ENCODE assay signal across 19 cellular contexts in the genomic region with DNA sequence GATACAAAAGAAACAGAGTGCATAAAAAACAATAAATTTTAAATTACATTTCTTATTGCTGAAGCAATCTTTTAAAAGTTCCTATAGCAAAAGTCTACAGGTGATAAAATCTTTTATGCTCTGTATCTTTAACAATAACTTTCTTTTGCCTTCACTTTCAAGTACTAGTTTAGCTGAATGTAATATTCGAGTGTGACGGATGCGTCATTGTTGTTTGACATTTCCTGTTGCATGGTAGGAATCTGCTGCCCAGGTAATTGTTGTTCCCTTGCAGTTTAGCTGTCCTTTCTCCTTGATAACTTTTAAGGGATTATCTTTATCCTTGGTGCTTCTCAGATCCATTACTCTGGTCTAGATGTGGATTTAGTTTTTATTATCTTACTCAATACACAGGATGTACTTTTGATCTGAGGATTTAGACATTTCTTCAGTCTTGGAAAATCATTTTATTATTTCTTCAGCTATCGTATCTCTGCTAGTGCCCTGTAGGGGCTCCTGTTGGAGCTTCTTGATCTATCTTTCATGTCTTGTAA. TPM values are rescaled to one million over a fixed set of nuclear protein-coding genes. Genes with fewer than 3 reads are reported as not detected.
A peak's percentile ranks its signal among the peaks of the same experiment; 100 is the strongest.
DNase-seq lines count a peak whose midpoint lies in the region; ATAC-seq, FAIRE-seq and TF ChIP-seq lines count a peak whose summit lies in the region.
"Had no signal": no experiment of that assay in that cellular context is flagged by ENCODE, and none has a peak within 500 bp of the region (broad histone marks: within the 10 kb centered on the region; RNA-seq: fewer than 3 reads in every experiment).

No MANE protein-coding gene starts in this region.

- dilution Hi-C loops in endothelial cell of umbilical vein (cut with MboI; ENCODE audit: extremely low pct_ligation_motif_present, low sequenced_read_pairs) = no loop called here

- no peak for ATAC-seq in stimulated activated naive CD8-positive, alpha-beta T cell treated with anti-CD3 and anti-CD28 coated beads, Interleukin-15, amount 100 ng/mL, for 72 hours
- no peak for ATAC-seq in stimulated activated naive CD8-positive, alpha-beta T cell treated with anti-CD3 and anti-CD28 coated beads, Interleukin-15, Interleukin-2, amounts not matched to agents 100 U/mL and 50 U/mL, for 24 hours
- no peak for ATAC-seq in HG02759 (IDR thresholded peaks at IDR 0.05; ENCODE audit: unreplicated experiment)

- TF ChIP-seq CTCF in endothelial cell of umbilical vein (IDR thresholded peaks at IDR 0.05; ENCODE audit: extremely low read depth in 1 of 2, insufficient read depth in 1 of 2, low read depth in 1 of 2, low read length in 2 of 2) (no peak), SK-N-SH (IDR thresholded peaks at IDR 0.05) (no peak)

- intact Hi-C loops in endothelial cell of umbilical vein (cut with micrococcal nuclease) = no loop called here

- WGBS in SK-N-SH (ENCODE audit: low lambda C conversion rate) = 74% methylated on average over 4 of the region's 4 CpGs

- peaks cover 22% of the 10 kb centered on the region for H3K27me3 Mint-ChIP-seq in stimulated activated naive CD8-positive, alpha-beta T cell treated with anti-CD3 and anti-CD28 coated beads, Interleukin-15, amount 100 ng/mL, for 72 hours

- H3K4me2 ChIP-seq in endothelial cell of umbilical vein (ENCODE audit: insufficient read depth, low read length) (peak overlapping the region; percentile 57), SK-N-SH (no peak overlapping the region)
- H3K4me2 ChIP-seq: PC-9 had no signal

- H2AFZ ChIP-seq in endothelial cell of umbilical vein (ENCODE audit: low read depth, low read length) (no peak overlapping the region), SK-N-SH (ENCODE audit: low read depth) (no peak overlapping the region)
- H2AFZ ChIP-seq: PC-9 had no signal

- peak; percentile 72 for FAIRE-seq in endothelial cell of umbilical vein (lab: Jason Lieb, UNC)

- no peak for DNase-seq in stimulated activated naive CD8-positive, alpha-beta T cell treated with anti-CD3 and anti-CD28 coated beads, Interleukin-15, amount 100 ng/mL, for 72 hours
- DNase-seq in stimulated activated naive CD8-positive, alpha-beta T cell treated with anti-CD3 and anti-CD28 coated beads, Interleukin-15, Interleukin-2, amounts not matched to agents 100 U/mL and 50 U/mL, for 24 hours = no peak
- DNase-seq in NCI-H69 (lab: John Stamatoyannopoulos, UW) (peak; percentile 1), endothelial cell of umbilical vein (ENCODE audit: low read depth, low spot score) (peak; percentile 7), SK-N-SH (no peak), NCI-H2171 (lab: John Stamatoyannopoulos, UW) (no peak), COR-L47 (lab: John Stamatoyannopoulos, UW) (no peak)
- DNase-seq: activated gamma-delta T cell treated with Interleukin-2 at 50 U/mL for 16 hours; aorta; CD4-positive, alpha-beta memory T cell; cerebellar nuclear complex; DMS79 treated with DMSO at 0.1 percent for 48 hours; H7; NCI-H2029 treated with DMSO at 0.1 percent for 48 hours; NCI-H510A treated with DMSO at 0.1 percent for 48 hours; PC-9 had no signal

- H4K20me1 ChIP-seq in endothelial cell of umbilical vein (replicated peaks; ENCODE audit: control insufficient read depth, extremely low read depth, insufficient read depth, low read length) (no peaks in the 10 kb centered on the region), SK-N-SH (ENCODE audit: insufficient read depth) (no peaks in the 10 kb centered on the region)

- H3K79me2 ChIP-seq in endothelial cell of umbilical vein (ENCODE audit: control insufficient read depth, insufficient read depth, low read length) (no peaks in the 10 kb centered on the region), SK-N-SH (ENCODE audit: insufficient read depth) (no peaks in the 10 kb centered on the region)

- BruUV-seq in endothelial cell of umbilical vein (replicated peaks; lab: Mats Ljungman, UMichigan) = no TSS peak

- H3K36me3 ChIP-seq in endothelial cell of umbilical vein (ENCODE audit: control insufficient read depth in 2 of 2, extremely low read depth in 1 of 2, insufficient read depth in 2 of 2, low read length in 2 of 2) = no peaks in the 10 kb centered on the region
- no peaks in the 10 kb centered on the region for H3K36me3 ChIP-seq in SK-N-SH (replicated peaks in 1 of 2; ENCODE audit: control insufficient read depth in 1 of 2, insufficient read depth in 2 of 2, low read length in 1 of 2)

- no peak for TF ChIP-seq EP300 in SK-N-SH (IDR thresholded peaks at IDR 0.05; ENCODE audit: borderline replicate concordance in 1 of 2, low read depth in 1 of 2, low read length in 1 of 2)

- H3K9me3 ChIP-seq in endothelial cell of umbilical vein (replicated peaks; ENCODE audit: control insufficient read depth, insufficient read depth, low read length) (no peaks in the 10 kb centered on the region), SK-N-SH (no peaks in the 10 kb centered on the region)

- H3K9me3 Mint-ChIP-seq in stimulated activated naive CD8-positive, alpha-beta T cell treated with anti-CD3 and anti-CD28 coated beads, Interleukin-15, amount 100 ng/mL, for 72 hours = no peaks in the 10 kb centered on the region

- H3K9me1 ChIP-seq in endothelial cell of umbilical vein (replicated peaks; ENCODE audit: control insufficient read depth, extremely low read depth, insufficient read depth, low read length) = no peaks in the 10 kb centered on the region

- H3K9ac ChIP-seq in endothelial cell of umbilical vein (replicated peaks; ENCODE audit: extremely low read depth, insufficient read depth, low read length) (no peak overlapping the region), SK-N-SH (no peak overlapping the region)

- no peak for TF ChIP-seq RAD21 in SK-N-SH (IDR thresholded peaks at IDR 0.05; ENCODE audit: low read length)

- H3K4me1 ChIP-seq in endothelial cell of umbilical vein (ENCODE audit: control insufficient read depth, extremely low read depth, insufficient read depth, low read length) = peaks cover 6% of the 10 kb centered on the region
- H3K4me1 ChIP-seq in SK-N-SH (ENCODE audit: control insufficient read depth in 1 of 2, insufficient read depth in 2 of 2, low read depth in 1 of 2, low read length in 1 of 2) = peaks cover 0 to 4% of the 10 kb centered on the region in 2 experiments; a peak in 1 of 4 replicates

- no peaks in the 10 kb centered on the region for H3F3A ChIP-seq in SK-N-SH (replicated peaks; ENCODE audit: insufficient read depth)

- H3K9me2 ChIP-seq in SK-N-SH = no peaks in the 10 kb centered on the region

- H3K4me3 Mint-ChIP-seq in stimulated activated naive CD8-positive, alpha-beta T cell treated with anti-CD3 and anti-CD28 coated beads, Interleukin-15, amount 100 ng/mL, for 72 hours = peak overlapping the region; percentile 23 to 33

- peaks cover 11% of the 10 kb centered on the region for H3K4me1 Mint-ChIP-seq in stimulated activated naive CD8-positive, alpha-beta T cell treated with anti-CD3 and anti-CD28 coated beads, Interleukin-15, amount 100 ng/mL, for 72 hours

- H3K4me3 ChIP-seq in endothelial cell of umbilical vein (replicated peaks in 1 of 3; ENCODE audit: insufficient read depth in 1 of 3, low read depth in 1 of 3, low read length in 3 of 3) (no peak overlapping the region), SK-N-SH (ENCODE audit: low read depth in 2 of 2, low read length in 1 of 2) (no peak overlapping the region)
- H3K4me3 ChIP-seq: PC-9 had no signal

- CTCF ChIA-PET in endothelial cell of umbilical vein (lab: Charles Lee) = interaction anchor here (1.0 to 1.9 kb wide), 2 partner anchors 12 to 19 kb away, joined by 3 to 6 read pairs; no protein-coding TSS in a partner anchor
- CTCF ChIA-PET in SK-N-SH (lab: Yijun Ruan, JAX) = interaction anchor here (1.0 to 1.3 kb wide), 2 partner anchors 12 to 20 kb away, joined by 3 to 7 read pairs; no protein-coding TSS in a partner anchor

- peak overlapping the region in 1 of 2 donors; percentile 36 for H3K27ac Mint-ChIP-seq in stimulated activated naive CD8-positive, alpha-beta T cell treated with anti-CD3 and anti-CD28 coated beads, Interleukin-15, amount 100 ng/mL, for 72 hours

- peaks cover 5 to 14% of the 10 kb centered on the region in 2 experiments for H3K27me3 ChIP-seq in endothelial cell of umbilical vein (ENCODE audit: control insufficient read depth in 2 of 2, insufficient read depth in 2 of 2, low read length in 2 of 2)
- no peaks in the 10 kb centered on the region; the same call in 1 of the 2 replicates for H3K27me3 ChIP-seq in SK-N-SH (ENCODE audit: insufficient read depth)

- H3K27ac ChIP-seq in endothelial cell of umbilical vein (ENCODE audit: insufficient read depth, low read depth, low read length) (no peak overlapping the region), SK-N-SH (ENCODE audit: low read depth in 2 of 2, low read length in 1 of 2) (no peak overlapping the region)
- H3K27ac ChIP-seq: HL-60, PC-9 had no signal

- POLR2A ChIA-PET in endothelial cell of umbilical vein (lab: Charles Lee) = no interaction called here
- POLR2A ChIA-PET in SK-N-SH (lab: Yijun Ruan, JAX) = no interaction called here

- no peak for TF ChIP-seq POLR2A in endothelial cell of umbilical vein (IDR thresholded peaks at IDR 0.05; ENCODE audit: low read depth, low read length)

TF ChIP-seq in SK-N-SH, 30 proteins besides CTCF, POLR2A, EP300 and RAD21 (continues in another document):
- no peak for TF ChIP-seq GABPA (IDR thresholded peaks at IDR 0.05; ENCODE audit: low read depth)

RNA-seq across cellular contexts. Expression of a gene that starts 2.1 kb away (rescaled TPM):
- not detected in 2 replicates for total RNA-seq in endothelial cell of umbilical vein
- polyA plus RNA-seq in endothelial cell of umbilical vein (not detected in 2 replicates), SK-N-SH (2012; rRNA removed) (not detected in 2 replicates)
- not detected in 2 replicates for polyA plus RNA-seq in endothelial cell of umbilical vein (2011; cell fraction: cytosol; rRNA removed)
- polyA plus RNA-seq in endothelial cell of umbilical vein (2011; cell fraction: nucleus; rRNA removed) = not detected in 2 replicates
- not detected in 2 replicates for polyA plus RNA-seq in endothelial cell of umbilical vein (2012)
- not detected in 2 replicates for polyA minus RNA-seq in endothelial cell of umbilical vein
- not detected for polyA minus RNA-seq in endothelial cell of umbilical vein (2011; cell fraction: cytosol; rRNA and poly(A)+ RNA removed)
- not detected in 2 replicates for polyA minus RNA-seq in endothelial cell of umbilical vein (2011; cell fraction: nucleus; rRNA and poly(A)+ RNA removed)
- not detected in 2 replicates for polyA plus RNA-seq in SK-N-SH (2012; cell fraction: cytosol; rRNA removed)
- not detected in 2 replicates for polyA plus RNA-seq in SK-N-SH (2012; cell fraction: nucleus; rRNA removed)
- total RNA-seq: aorta; CD4-positive, alpha-beta memory T cell; H7; mononuclear cell; PC-9 had no signal
- polyA plus RNA-seq: aorta; CD4-positive, alpha-beta memory T cell had no signal

RNA-seq across cellular contexts. Expression of a gene that starts 54.4 kb away (rescaled TPM):
- 32.0 and 36.6 TPM in 2 replicates for total RNA-seq in endothelial cell of umbilical vein
- polyA plus RNA-seq in endothelial cell of umbilical vein (2.5 and 3.8 TPM in 2 replicates), SK-N-SH (2012; rRNA removed) (3.9 and 4.4 TPM in 2 replicates)
- polyA plus RNA-seq in endothelial cell of umbilical vein (2011; cell fraction: cytosol; rRNA removed) = 4.3 and 4.7 TPM in 2 replicates
- 11.6 and 12.2 TPM in 2 replicates for polyA plus RNA-seq in endothelial cell of umbilical vein (2011; cell fraction: nucleus; rRNA removed)
- 22.9 and 27.4 TPM in 2 replicates for polyA plus RNA-seq in endothelial cell of umbilical vein (2012)
- 8.7 and 9.2 TPM in 2 replicates for polyA minus RNA-seq in endothelial cell of umbilical vein
- polyA minus RNA-seq in endothelial cell of umbilical vein (2011; cell fraction: cytosol; rRNA and poly(A)+ RNA removed) = 4.2 TPM
- polyA minus RNA-seq in endothelial cell of umbilical vein (2011; cell fraction: nucleus; rRNA and poly(A)+ RNA removed) = 13.4 and 14.3 TPM in 2 replicates
- polyA plus RNA-seq in SK-N-SH (2012; cell fraction: cytosol; rRNA removed) = 5.9 and 8.2 TPM in 2 replicates
- polyA plus RNA-seq in SK-N-SH (2012; cell fraction: nucleus; rRNA removed) = 6.0 and 8.7 TPM in 2 replicates

Comparison
In these comparisons a context has a peak if more than half of its experiments do, and no peak if none do; other contexts are left out.
1. DNase-seq: peak in NCI-H69 (single experiment) and endothelial cell of umbilical vein (single experiment); none in stimulated activated naive CD8-positive, alpha-beta T cell treated with anti-CD3 and anti-CD28 coated beads, Interleukin-15, amount 100 ng/mL, for 72 hours (0 of 2), stimulated activated naive CD8-positive, alpha-beta T cell treated with anti-CD3 and anti-CD28 coated beads, Interleukin-15, Interleukin-2, amounts not matched to agents 100 U/mL and 50 U/mL, for 24 hours (single experiment), SK-N-SH (single experiment), NCI-H2171 (single experiment) and COR-L47 (single experiment).